ENCODE assay signal across 8 cellular contexts in genomic region chr20:58310291-58310782, GRCh38. TPM values are rescaled to one million over a fixed set of nuclear protein-coding genes. Genes with fewer than 3 reads are reported as not detected.
DNase-seq lines count a peak whose midpoint lies in the region; ATAC-seq and TF ChIP-seq lines count a peak whose summit lies in the region.

No MANE protein-coding gene starts in this region.

- peaks cover 52% of the 10 kb centered on the region for H3K36me3 Mint-ChIP-seq in activated CD4-positive, alpha-beta memory T cell treated with anti-CD3 and anti-CD28 coated beads, Interleukin-2, amount 10 ng/mL, durations not matched to agents 7 days and 5 days (ENCODE audit: low read depth)
- H3K36me3 Mint-ChIP-seq in stimulated activated naive B cell treated with anti-CD40 and anti-IgM and Interleukin-4, amounts not matched to agents 10 μg/mL and 1 μg/mL and 100 μg/mL, for 72 hours = peaks cover 15 to 25% of the 10 kb centered on the region in 2 donors

- H3K4me1 ChIP-seq in iPS-18a (ENCODE audit: control insufficient read depth, low read depth, low read length) = peaks cover 4% of the 10 kb centered on the region

- no peak for TF ChIP-seq POLR2A in erythroblast (IDR thresholded peaks at IDR 0.05; ENCODE audit: low read length)

- peak overlapping the region; percentile 93 for H3K4me3 Mint-ChIP-seq in activated CD4-positive, alpha-beta memory T cell treated with anti-CD3 and anti-CD28 coated beads, Interleukin-2, amount 10 ng/mL, durations not matched to agents 7 days and 5 days
- H3K4me3 Mint-ChIP-seq in stimulated activated naive B cell treated with anti-CD40 and anti-IgM and Interleukin-4, amounts not matched to agents 10 μg/mL and 1 μg/mL and 100 μg/mL, for 72 hours = peak overlapping the region; percentile 93 to 96

- H3K27ac ChIP-seq in 22Rv1 (peak overlapping the region; percentile 62), iPS-18a (ENCODE audit: low read length) (no peak overlapping the region)

- no peaks in the 10 kb centered on the region for H3K27me3 Mint-ChIP-seq in activated CD4-positive, alpha-beta memory T cell treated with anti-CD3 and anti-CD28 coated beads, Interleukin-2, amount 10 ng/mL, durations not matched to agents 7 days and 5 days
- H3K27me3 Mint-ChIP-seq in stimulated activated naive B cell treated with anti-CD40 and anti-IgM and Interleukin-4, amounts not matched to agents 10 μg/mL and 1 μg/mL and 100 μg/mL, for 72 hours = no peaks in the 10 kb centered on the region

- no peak for DNase-seq in H7
- no peak for DNase-seq in activated CD4-positive, alpha-beta memory T cell treated with anti-CD3 and anti-CD28 coated beads, Interleukin-2, amount 10 ng/mL, durations not matched to agents 7 days and 5 days
- DNase-seq in stimulated activated naive B cell treated with anti-CD40 and anti-IgM and Interleukin-4, amounts not matched to agents 10 μg/mL and 1 μg/mL and 100 μg/mL, for 72 hours = no peak
- no peak for DNase-seq in erythroblast (lab: John Stamatoyannopoulos, UW)

- peak overlapping the region; percentile 82 for H3K27ac Mint-ChIP-seq in activated CD4-positive, alpha-beta memory T cell treated with anti-CD3 and anti-CD28 coated beads, Interleukin-2, amount 10 ng/mL, durations not matched to agents 7 days and 5 days
- H3K27ac Mint-ChIP-seq in stimulated activated naive B cell treated with anti-CD40 and anti-IgM and Interleukin-4, amounts not matched to agents 10 μg/mL and 1 μg/mL and 100 μg/mL, for 72 hours = peak overlapping the region; percentile 96

- CTCF ChIA-PET in activated CD4-positive, alpha-beta memory T cell treated with anti-CD3 and anti-CD28 coated beads, Interleukin-2, amount 10 ng/mL, durations not matched to agents 7 days and 5 days (lab: Charles Lee) = no interaction called here

- H3K27me3 ChIP-seq in H7 (ENCODE audit: control insufficient read depth, insufficient read depth, low read length) (no peaks in the 10 kb centered on the region), iPS-18a (ENCODE audit: control insufficient read depth, insufficient read depth, low read length) (no peaks in the 10 kb centered on the region)

- no peaks in the 10 kb centered on the region for H3K9me3 Mint-ChIP-seq in activated CD4-positive, alpha-beta memory T cell treated with anti-CD3 and anti-CD28 coated beads, Interleukin-2, amount 10 ng/mL, durations not matched to agents 7 days and 5 days
- H3K9me3 Mint-ChIP-seq in stimulated activated naive B cell treated with anti-CD40 and anti-IgM and Interleukin-4, amounts not matched to agents 10 μg/mL and 1 μg/mL and 100 μg/mL, for 72 hours = no peaks in the 10 kb centered on the region

- H3K9ac ChIP-seq in iPS-18a (ENCODE audit: low read length) = peak overlapping the region; percentile 75

- H3K36me3 ChIP-seq in H7 (replicated peaks; ENCODE audit: control insufficient read depth, insufficient read depth, low read length) = peaks cover 7% of the 10 kb centered on the region
- H3K36me3 ChIP-seq in iPS-18a (ENCODE audit: control insufficient read depth, low read depth, low read length) = peaks cover 14% of the 10 kb centered on the region

- peak overlapping the region; percentile 83 for H3K4me3 ChIP-seq in H7 (ENCODE audit: insufficient read depth, low read depth, low read length)
- peak overlapping the region; percentile 78 for H3K4me3 ChIP-seq in iPS-18a (ENCODE audit: low read length)

- POLR2A ChIA-PET in activated CD4-positive, alpha-beta memory T cell treated with anti-CD3 and anti-CD28 coated beads, Interleukin-2, amount 10 ng/mL, durations not matched to agents 7 days and 5 days (lab: Charles Lee) = interaction anchor here (0.7 to 1.6 kb wide), 10 partner anchors 8 to 579 kb away, joined by 3 to 17 read pairs (median 3); partner anchors contain the start of genes STX16 and VAPB

- no peak for ATAC-seq in stimulated activated naive B cell treated with anti-CD40 and anti-IgM and Interleukin-4, amounts not matched to agents 10 μg/mL and 1 μg/mL and 100 μg/mL, for 72 hours (replicated peaks)
- ATAC-seq in HG03159 (IDR thresholded peaks at IDR 0.05; ENCODE audit: unreplicated experiment) = no peak
- no peak for ATAC-seq in HG03442 (IDR thresholded peaks at IDR 0.05; ENCODE audit: unreplicated experiment)

- no peaks in the 10 kb centered on the region for H3K9me3 ChIP-seq in iPS-18a (ENCODE audit: control insufficient read depth, low read depth, low read length)

- no peak for TF ChIP-seq CTCF in 22Rv1 (IDR thresholded peaks at IDR 0.05)

- H3K4me1 Mint-ChIP-seq in activated CD4-positive, alpha-beta memory T cell treated with anti-CD3 and anti-CD28 coated beads, Interleukin-2, amount 10 ng/mL, durations not matched to agents 7 days and 5 days = peaks cover 68% of the 10 kb centered on the region
- peaks cover 35 to 56% of the 10 kb centered on the region in 2 donors for H3K4me1 Mint-ChIP-seq in stimulated activated naive B cell treated with anti-CD40 and anti-IgM and Interleukin-4, amounts not matched to agents 10 μg/mL and 1 μg/mL and 100 μg/mL, for 72 hours

RNA-seq across cellular contexts. Expression of gene RAB22A, which starts 0.8 kb away (rescaled TPM):
- total RNA-seq in H7 (2014; rRNA removed; shearing (Covaris generic)) = 3.8 and 5.8 TPM in 2 replicates
- total RNA-seq in activated CD4-positive, alpha-beta memory T cell treated with anti-CD3 and anti-CD28 coated beads, Interleukin-2, amount 10 ng/mL, durations not matched to agents 7 days and 5 days = 10 to 100 TPM; 14.7 to 14.8 TPM
